Comparison of ENCODE assay signal across 10 cellular contexts in the genomic region with DNA sequence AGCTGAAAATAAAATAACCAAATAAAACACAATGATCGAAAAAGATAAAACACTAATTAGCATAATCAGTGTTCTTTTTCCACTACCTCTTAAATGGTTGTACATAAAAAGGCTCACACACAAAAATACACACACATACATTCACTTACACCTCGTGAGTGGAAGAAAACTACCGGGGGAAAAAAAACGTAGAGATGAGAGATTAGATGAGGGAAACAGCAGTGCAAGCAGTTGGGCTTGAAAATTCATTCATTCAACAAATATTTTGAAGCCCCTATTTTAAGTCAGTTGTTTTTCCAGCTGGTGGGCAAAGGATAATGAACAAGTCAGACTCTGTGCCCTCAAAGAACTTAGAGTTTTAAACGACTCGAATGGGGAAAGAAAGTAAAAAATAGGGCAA. TPM values are rescaled to one million over a fixed set of nuclear protein-coding genes. Genes with fewer than 3 reads are reported as not detected.
DNase-seq lines count a peak whose midpoint lies in the region; ATAC-seq, FAIRE-seq and TF ChIP-seq lines count a peak whose summit lies in the region.
"Had no signal": no experiment of that assay in that cellular context is flagged by ENCODE, and none has a peak within 500 bp of the region (broad histone marks: within the 10 kb centered on the region; RNA-seq: fewer than 3 reads in every experiment).

No MANE protein-coding gene starts in this region.

- no peak overlapping the region for H2BK12ac ChIP-seq in H1 (ENCODE audit: low read depth, low read length)
- no peak overlapping the region for H2BK12ac ChIP-seq in neuronal stem cell (ENCODE audit: low read length)

- H3K4me3 ChIP-seq in BLaER1 (peak overlapping the region; percentile 85), H1 (ENCODE audit: extremely low read depth in 1 of 4, insufficient read depth in 2 of 4, low read depth in 3 of 4, low read length in 4 of 4) (peak overlapping the region; percentile 88 to 100 (median 98); a peak in 7 of 8 replicates), neuronal stem cell (ENCODE audit: low read length in 2 of 2) (peak overlapping the region in 1 of 2 donors; percentile 82)

- no peak overlapping the region for H3K4ac ChIP-seq in H1 (replicated peaks; ENCODE audit: insufficient read length, low read depth, low read length)
- H3K4ac ChIP-seq in neuronal stem cell (ENCODE audit: low read length), result no peak overlapping the region

- H3K79me2 ChIP-seq in H1 (ENCODE audit: control insufficient read depth in 1 of 2, insufficient read depth in 2 of 2, low read length in 2 of 2), result peaks cover 5 to 75% of the 10 kb centered on the region in 2 experiments; a peak in 3 of 4 replicates

- H2BK5ac ChIP-seq in H1 (ENCODE audit: low read depth, low read length), result no peak overlapping the region
- H2BK5ac ChIP-seq in neuronal stem cell (ENCODE audit: low read length), result no peak overlapping the region

- TF ChIP-seq EP300 in H1 (IDR thresholded peaks at IDR 0.05; ENCODE audit: borderline replicate concordance in 1 of 2, low read depth in 2 of 2, low read length in 2 of 2), result no peak

- H3K36me3 ChIP-seq in BLaER1 (no peaks in the 10 kb centered on the region), H1 (ENCODE audit: control insufficient read depth in 2 of 4, insufficient read depth in 4 of 4, low read length in 3 of 4) (no peaks in the 10 kb centered on the region), neuronal stem cell (replicated peaks in 1 of 2; ENCODE audit: control insufficient read depth in 2 of 2, insufficient read depth in 2 of 2, low read length in 2 of 2) (peaks cover 0 to 13% of the 10 kb centered on the region in 2 donors)

- H3K14ac ChIP-seq in H1 (ENCODE audit: insufficient read length) (no peak overlapping the region), neuronal stem cell (ENCODE audit: low read length) (no peak overlapping the region)

- H2AFZ ChIP-seq in H1 (ENCODE audit: low read length) (no peak overlapping the region), neuronal stem cell (ENCODE audit: low read length) (no peak overlapping the region)

- H2BK15ac ChIP-seq in H1 (ENCODE audit: low read length) (no peak overlapping the region), neuronal stem cell (ENCODE audit: low read length) (no peak overlapping the region)

- H4K8ac ChIP-seq in H1 (ENCODE audit: extremely low read depth, insufficient read depth, low read length), result no peak overlapping the region
- H4K8ac ChIP-seq in neuronal stem cell (ENCODE audit: low read depth, low read length), result no peak overlapping the region

- TF ChIP-seq RAD21 in H1 (IDR thresholded peaks at IDR 0.05 in 1 of 2, conservative IDR thresholded peaks at IDR 0.05 in 1 of 2; ENCODE audit: low read depth in 2 of 2, low read length in 2 of 2), result no peak

- H3K23ac ChIP-seq in H1 (ENCODE audit: insufficient read length) (no peak overlapping the region), neuronal stem cell (ENCODE audit: low read depth, low read length, poor library complexity) (no peak overlapping the region)

- H3K4me1 ChIP-seq in BLaER1 (peaks cover 48% of the 10 kb centered on the region), H1 (replicated peaks in 1 of 4; ENCODE audit: control insufficient read depth in 3 of 4, insufficient read depth in 4 of 4, low read length in 3 of 4) (no peaks in the 10 kb centered on the region), neuronal stem cell (ENCODE audit: control insufficient read depth in 2 of 2, insufficient read depth in 1 of 2, low read depth in 1 of 2, low read length in 2 of 2) (peaks cover 4 to 6% of the 10 kb centered on the region in 2 donors)

- H4K20me1 ChIP-seq in BLaER1 (peaks cover 2% of the 10 kb centered on the region; the same call in 1 of the 2 replicates), H1 (replicated peaks in 1 of 2; ENCODE audit: control insufficient read depth in 1 of 2, insufficient read depth in 2 of 2, low read length in 2 of 2) (no peaks in the 10 kb centered on the region)

- CTCF ChIA-PET in H1 (lab: Charles Lee; ENCODE audit: partially characterized antibody), result interaction anchor here (1.0 to 1.8 kb wide), 3 partner anchors 13 to 198 kb away, joined by 4 to 7 read pairs (median 5); no protein-coding TSS in a partner anchor

- POLR2A ChIA-PET in H1 (lab: Charles Lee; ENCODE audit: partially characterized antibody), result interaction anchor here (1.0 to 1.6 kb wide), 4 partner anchors 9 to 39 kb away, joined by 3 to 13 read pairs (median 4); no protein-coding TSS in a partner anchor

- H4K5ac ChIP-seq in H1 (ENCODE audit: insufficient read length, low read depth, low read length), result no peak overlapping the region

- peaks cover 10% of the 10 kb centered on the region; the same call in 1 of the 2 replicates for H3K23me2 ChIP-seq in H1 (ENCODE audit: low read depth, low read length)

- WGBS in H1 (ENCODE audit: extremely low coverage in 1 of 2, insufficient coverage in 1 of 2, insufficient read length in 1 of 2, insufficient replicate concordance in 2 of 2, low coverage in 1 of 2, low lambda C conversion rate in 2 of 2, missing lambda C conversion rate in 1 of 2), 2 experiments, result 75% methylated on average over 6 of the region's 6 CpGs; no CpG with 5 or more reads in 1 of the 2 experiments
- WGBS in neuronal stem cell (ENCODE audit: extremely low coverage in 2 of 2, insufficient read length in 2 of 2, insufficient replicate concordance in 1 of 2), 2 donors, result no CpG with 5 or more reads among the region's 6 CpGs

- DNase-seq in M059J (ENCODE audit: low read depth) (peak; percentile 1), H1 (ENCODE audit: low read depth in 1 of 2, low spot score in 2 of 2) (no peak), neuronal stem cell (ENCODE audit: low spot score) (no peak)
- DNase-seq in stimulated activated CD4-positive, alpha-beta T cell treated with anti-CD3 and anti-CD28 coated beads, Interleukin-12 subunit alpha, Interleukin-12 subunit beta, amount 100 ng/mL, for 4 hours, result no peak
- no peak for DNase-seq in activated CD8-positive, alpha-beta memory T cell treated with anti-CD3 and anti-CD28 coated beads for 24 hours
- no peak for DNase-seq in effector CD8-positive, alpha-beta T cell (lab: John Stamatoyannopoulos, UW)
- DNase-seq: activated CD4-positive, alpha-beta T cell treated with anti-CD3 and anti-CD28 coated beads, Interleukin-2, amount 50 U/mL, for 48 hours had no signal

- H3K9me3 ChIP-seq in BLaER1, result no peaks in the 10 kb centered on the region
- no peaks in the 10 kb centered on the region for H3K9me3 ChIP-seq in H1 (ENCODE audit: insufficient read depth in 2 of 2, low read depth in 1 of 2, low read length in 1 of 2)
- no peaks in the 10 kb centered on the region for H3K9me3 ChIP-seq in neuronal stem cell (replicated peaks in 1 of 2; ENCODE audit: control insufficient read depth in 2 of 2, insufficient read depth in 1 of 2, low read depth in 1 of 2, low read length in 2 of 2)

- H3K79me1 ChIP-seq in H1 (ENCODE audit: low read depth, low read length), result peaks cover 2% of the 10 kb centered on the region; the same call in 1 of the 2 replicates
- H3K79me1 ChIP-seq in neuronal stem cell (ENCODE audit: low read depth, low read length), result peaks cover 4% of the 10 kb centered on the region

- no peak for FAIRE-seq in H1 (lab: Jason Lieb, UNC)

- no peak for ATAC-seq in HG03196 (IDR thresholded peaks at IDR 0.05; ENCODE audit: unreplicated experiment)

- H3K4me2 ChIP-seq in BLaER1 (peak overlapping the region; percentile 83), H1 (ENCODE audit: insufficient read depth in 1 of 2, low read depth in 2 of 2, low read length in 2 of 2) (peak overlapping the region; percentile 85 to 98), neuronal stem cell (ENCODE audit: insufficient read depth, low read length, poor library complexity, severe bottlenecking) (peak overlapping the region; percentile 11)

- no peak for TF ChIP-seq CTCF in H1 (IDR thresholded peaks at IDR 0.05; ENCODE audit: control extremely low read depth in 1 of 3, insufficient read depth in 1 of 3, low read depth in 1 of 3, low read length in 3 of 3)

- no peak overlapping the region for H2AK5ac ChIP-seq in H1 (ENCODE audit: low read depth, low read length)
- H2AK5ac ChIP-seq in neuronal stem cell (ENCODE audit: low read depth, low read length), result no peak overlapping the region

- H3K56ac ChIP-seq in H1 (replicated peaks; ENCODE audit: insufficient read length, low read depth, low read length), result no peak overlapping the region

- H3K9ac ChIP-seq in BLaER1 (peak overlapping the region; percentile 92), H1 (replicated peaks in 1 of 4; ENCODE audit: extremely low read depth in 1 of 4, low read depth in 3 of 4, low read length in 3 of 4) (0 out of 7 replicates have a peak overlapping the region, but pooled peaks of 1 of the 4 experiments have one; percentile 55), neuronal stem cell (ENCODE audit: low read depth, low read length, poor library complexity) (no peak overlapping the region)

- no peak overlapping the region for H4K91ac ChIP-seq in H1 (replicated peaks; ENCODE audit: insufficient read length, low read length)
- H4K91ac ChIP-seq in neuronal stem cell (ENCODE audit: low read depth, low read length, poor library complexity), result no peak overlapping the region

- H2BK120ac ChIP-seq in H1 (replicated peaks; ENCODE audit: low read depth, low read length) (no peak overlapping the region), neuronal stem cell (ENCODE audit: low read depth, low read length) (no peak overlapping the region)

- H3K18ac ChIP-seq in H1 (ENCODE audit: extremely low read depth, low read length), result no peak overlapping the region
- H3K18ac ChIP-seq in neuronal stem cell (ENCODE audit: low read length), result no peak overlapping the region

- no peak for TF ChIP-seq POLR2A in H1 (IDR thresholded peaks at IDR 0.05; ENCODE audit: control extremely low read depth in 1 of 2, low read depth in 2 of 2, low read length in 2 of 2)

- H3K27me3 ChIP-seq in BLaER1 (no peaks in the 10 kb centered on the region), H1 (replicated peaks in 1 of 4; ENCODE audit: control insufficient read depth in 3 of 4, extremely low read depth in 1 of 4, insufficient read depth in 3 of 4, low read length in 3 of 4) (no peaks in the 10 kb centered on the region), neuronal stem cell (ENCODE audit: control insufficient read depth in 3 of 3, insufficient read depth in 3 of 3, low read depth in 1 of 3, low read length in 3 of 3) (no peaks in the 10 kb centered on the region)

- H2BK20ac ChIP-seq in H1 (ENCODE audit: low read length), result no peak overlapping the region

- H3K27ac ChIP-seq in BLaER1, result peak overlapping the region; percentile 97
- H3K27ac ChIP-seq in H1 (ENCODE audit: low read depth, low read length), result no peak overlapping the region
- H3K27ac ChIP-seq in neuronal stem cell (replicated peaks; ENCODE audit: low read length), result no peak overlapping the region

RNA-seq across cellular contexts. Expression of a gene that starts 1.0 kb away (rescaled TPM):
- total RNA-seq in M059J (2014; rRNA removed; shearing (Covaris generic)), result 9.7 and 12.2 TPM in 2 replicates
- total RNA-seq in H1 (2021; fragmentation: NEBNext Ultra II Directional; extraction: Animal tissue kit (Norgen Biotek cat#: 25700)), result 16.0 and 18.7 TPM in 2 replicates
- 10.2 and 10.5 TPM in 2 replicates for polyA plus RNA-seq in H1 (2011; rRNA removed)
- 12.2 TPM for polyA plus RNA-seq in H1 (2011; cell fraction: cytosol; rRNA removed)
- polyA plus RNA-seq in H1 (2011; cell fraction: nucleus; rRNA removed), result 38.7 TPM
- 6.7 to 11.1 TPM (median 8.5 TPM) in 4 replicates for polyA plus RNA-seq in H1 (2012, experiment 1 of 2)
- 0.75 TPM for polyA plus RNA-seq in H1 (2012, experiment 2 of 2)
- polyA plus RNA-seq in H1 (2013, experiment 1 of 2), result 7.9 TPM
- 7.0 TPM for polyA plus RNA-seq in H1 (2013, experiment 2 of 2)
- 39.5 and 49.2 TPM in 2 replicates for polyA minus RNA-seq in H1 (2011; rRNA and poly(A)+ RNA removed)
- 21.1 TPM for polyA minus RNA-seq in H1 (2011; cell fraction: cytosol; rRNA and poly(A)+ RNA removed)
- 142 TPM for polyA minus RNA-seq in H1 (2011; cell fraction: nucleus; rRNA and poly(A)+ RNA removed)
- 13.9 TPM for polyA plus RNA-seq in neuronal stem cell (2013, experiment 1 of 2)
- 13.1 TPM for polyA plus RNA-seq in neuronal stem cell (2013, experiment 2 of 2)

RNA-seq across cellular contexts. Expression of a gene that starts 1.4 kb away (rescaled TPM):
- total RNA-seq in M059J (2014; rRNA removed; shearing (Covaris generic)), result 38.2 and 47.9 TPM in 2 replicates
- total RNA-seq in H1 (2021; fragmentation: NEBNext Ultra II Directional; extraction: Animal tissue kit (Norgen Biotek cat#: 25700)), result 49.9 and 54.6 TPM in 2 replicates
- polyA plus RNA-seq in H1 (2011; rRNA removed), result 3.6 and 7.9 TPM in 2 replicates
- 17.2 TPM for polyA plus RNA-seq in H1 (2011; cell fraction: cytosol; rRNA removed)
- 1.9 TPM for polyA plus RNA-seq in H1 (2011; cell fraction: nucleus; rRNA removed)
- 22.5 to 47.3 TPM (median 25.4 TPM) in 4 replicates for polyA plus RNA-seq in H1 (2012, experiment 1 of 2)
- polyA plus RNA-seq in H1 (2012, experiment 2 of 2), result 3.7 TPM
- polyA plus RNA-seq in H1 (2013, experiment 1 of 2), result 115 TPM
- 144 TPM for polyA plus RNA-seq in H1 (2013, experiment 2 of 2)
- 3.2 TPM in 2 replicates for polyA minus RNA-seq in H1 (2011; rRNA and poly(A)+ RNA removed)
- 5.1 TPM for polyA minus RNA-seq in H1 (2011; cell fraction: cytosol; rRNA and poly(A)+ RNA removed)
- polyA minus RNA-seq in H1 (2011; cell fraction: nucleus; rRNA and poly(A)+ RNA removed), result 5.8 TPM
- 93.6 TPM for polyA plus RNA-seq in neuronal stem cell (2013, experiment 1 of 2)
- 105 TPM for polyA plus RNA-seq in neuronal stem cell (2013, experiment 2 of 2)

RNA-seq across cellular contexts. Expression of a gene that starts 53.6 kb away (rescaled TPM):
- total RNA-seq in M059J (2014; rRNA removed; shearing (Covaris generic)), result not detected in 2 replicates
- total RNA-seq in H1 (2021; fragmentation: NEBNext Ultra II Directional; extraction: Animal tissue kit (Norgen Biotek cat#: 25700)), result not detected in 2 replicates
- polyA plus RNA-seq in H1 (2011; rRNA removed), result not detected in 2 replicates
- polyA plus RNA-seq in H1 (2011; cell fraction: cytosol; rRNA removed), result not detected
- not detected for polyA plus RNA-seq in H1 (2011; cell fraction: nucleus; rRNA removed)
- polyA plus RNA-seq in H1 (2012, experiment 1 of 2), result not detected in 4 replicates
- not detected for polyA plus RNA-seq in H1 (2012, experiment 2 of 2)
- polyA plus RNA-seq in H1 (2013, experiment 1 of 2), result not detected
- not detected for polyA plus RNA-seq in H1 (2013, experiment 2 of 2)
- polyA minus RNA-seq in H1 (2011; rRNA and poly(A)+ RNA removed), result not detected in 2 replicates
- polyA minus RNA-seq in H1 (2011; cell fraction: cytosol; rRNA and poly(A)+ RNA removed), result not detected
- not detected for polyA minus RNA-seq in H1 (2011; cell fraction: nucleus; rRNA and poly(A)+ RNA removed)
- not detected for polyA plus RNA-seq in neuronal stem cell (2013, experiment 1 of 2)
- not detected for polyA plus RNA-seq in neuronal stem cell (2013, experiment 2 of 2)
- polyA plus RNA-seq: esophagus had no signal

Comparison
In these comparisons a context has a peak if more than half of its experiments do, and no peak if none do; other contexts are left out.
1. H3K4me2 ChIP-seq: peak in every context shown above with its lines; median percentile 92 in H1; 83 in BLaER1; 11 in neuronal stem cell.